13 cellular contexts compared by ENCODE assay signal in genomic region chr20:33648396-33649004, GRCh38. TPM values are rescaled to one million over a fixed set of nuclear protein-coding genes. Genes with fewer than 3 reads are reported as not detected.
DNase-seq lines count a peak whose midpoint lies in the region; ATAC-seq and TF ChIP-seq lines count a peak whose summit lies in the region.
"Had no signal": no experiment of that assay in that cellular context is flagged by ENCODE, and none has a peak within 500 bp of the region (broad histone marks: within the 10 kb centered on the region; RNA-seq: fewer than 3 reads in every experiment).

No MANE protein-coding gene starts in this region.

- WGBS in thyroid gland, 2 donors, result 70 to 76% methylated on average over 11 to 13 of the region's 14 CpGs

- peaks cover 9% of the 10 kb centered on the region for H3K36me3 Mint-ChIP-seq in activated CD4-positive, alpha-beta memory T cell treated with anti-CD3 and anti-CD28 coated beads for 36 hours
- peaks cover 22% of the 10 kb centered on the region for H3K36me3 Mint-ChIP-seq in activated CD4-positive, alpha-beta memory T cell treated with anti-CD3 and anti-CD28 coated beads, Interleukin-2, amount 10 ng/mL, durations not matched to agents 7 days and 5 days (ENCODE audit: low read depth)
- H3K36me3 Mint-ChIP-seq in CD14-positive monocyte, result peaks cover 21 to 30% of the 10 kb centered on the region in 2 donors
- peaks cover 0 to 16% (median 6%) of the 10 kb centered on the region in 5 donors for H3K36me3 Mint-ChIP-seq in naive thymus-derived CD4-positive, alpha-beta T cell

- no peak overlapping the region for H3K4me3 ChIP-seq in thyroid gland (replicated peaks in 1 of 3)
- no peak overlapping the region for H3K4me3 ChIP-seq in naive thymus-derived CD4-positive, alpha-beta T cell (ENCODE audit: low read length)

- ATAC-seq in left ventricle myocardium superior, result peak; percentile 4
- no peak for ATAC-seq in naive thymus-derived CD4-positive, alpha-beta T cell

- CTCF ChIA-PET in activated CD4-positive, alpha-beta memory T cell treated with anti-CD3 and anti-CD28 coated beads for 36 hours (lab: Charles Lee), result interaction anchor here (0.6 to 0.9 kb wide), 2 partner anchors 32 to 203 kb away, joined by 3 read pairs; no protein-coding TSS in a partner anchor
- CTCF ChIA-PET in activated CD4-positive, alpha-beta memory T cell treated with anti-CD3 and anti-CD28 coated beads, Interleukin-2, amount 10 ng/mL, durations not matched to agents 7 days and 5 days (lab: Charles Lee), result interaction anchor here (1.5 kb wide), 1 partner anchor 19 kb away, joined by 6 read pairs; no protein-coding TSS in a partner anchor
- CTCF ChIA-PET in naive thymus-derived CD4-positive, alpha-beta T cell (lab: Charles Lee), result interaction anchor here (0.6 to 1.1 kb wide), 3 partner anchors 17 to 263 kb away, joined by 3 to 6 read pairs (median 3); no protein-coding TSS in a partner anchor

- H3K27ac Mint-ChIP-seq in activated CD4-positive, alpha-beta memory T cell treated with anti-CD3 and anti-CD28 coated beads for 36 hours, result no peak overlapping the region
- no peak overlapping the region for H3K27ac Mint-ChIP-seq in activated CD4-positive, alpha-beta memory T cell treated with anti-CD3 and anti-CD28 coated beads, Interleukin-2, amount 10 ng/mL, durations not matched to agents 7 days and 5 days
- no peak overlapping the region for H3K27ac Mint-ChIP-seq in CD14-positive monocyte
- H3K27ac Mint-ChIP-seq in naive thymus-derived CD4-positive, alpha-beta T cell, result peak overlapping the region in 4 of 9 donors; percentile 1 to 56 (median 10)

- no peak for TF ChIP-seq POLR2A in thyroid gland (IDR thresholded peaks at IDR 0.05)

- POLR2A ChIA-PET in activated CD4-positive, alpha-beta memory T cell treated with anti-CD3 and anti-CD28 coated beads for 36 hours (lab: Charles Lee), result interaction anchor here (1.4 kb wide), 1 partner anchor 14 kb away, joined by 3 read pairs; the partner anchor contains the start of gene C20orf144
- POLR2A ChIA-PET in activated CD4-positive, alpha-beta memory T cell treated with anti-CD3 and anti-CD28 coated beads, Interleukin-2, amount 10 ng/mL, durations not matched to agents 7 days and 5 days (lab: Charles Lee), result interaction anchor here (1.1 to 4.5 kb wide), 6 partner anchors 15 to 189 kb away, joined by 3 to 26 read pairs (median 4); partner anchors contain the start of genes ACTL10, CBFA2T2 and ZNF341
- POLR2A ChIA-PET in naive thymus-derived CD4-positive, alpha-beta T cell (lab: Charles Lee), result interaction anchor here (0.6 kb wide), 1 partner anchor 32 kb away, joined by 3 read pairs; no protein-coding TSS in a partner anchor

- peaks cover 17% of the 10 kb centered on the region in 2 donors for H3K36me3 ChIP-seq in thyroid gland
- peaks cover 0 to 20% (median 0%) of the 10 kb centered on the region in 3 experiments for H3K36me3 ChIP-seq in naive thymus-derived CD4-positive, alpha-beta T cell (ENCODE audit: control insufficient read depth in 2 of 3, insufficient read depth in 3 of 3, low read length in 3 of 3)

- H3K27ac ChIP-seq in VCaP (peak overlapping the region; percentile 99), thyroid gland (peak overlapping the region in 2 of 3 donors; percentile 5 to 59)
- H3K27ac ChIP-seq in naive thymus-derived CD4-positive, alpha-beta T cell (ENCODE audit: low read depth, low read length), result no peak overlapping the region

- H3K9me3 Mint-ChIP-seq in activated CD4-positive, alpha-beta memory T cell treated with anti-CD3 and anti-CD28 coated beads for 36 hours, result no peaks in the 10 kb centered on the region
- no peaks in the 10 kb centered on the region for H3K9me3 Mint-ChIP-seq in activated CD4-positive, alpha-beta memory T cell treated with anti-CD3 and anti-CD28 coated beads, Interleukin-2, amount 10 ng/mL, durations not matched to agents 7 days and 5 days
- H3K9me3 Mint-ChIP-seq in CD14-positive monocyte, result no peaks in the 10 kb centered on the region
- H3K9me3 Mint-ChIP-seq in naive thymus-derived CD4-positive, alpha-beta T cell, result no peaks in the 10 kb centered on the region

- H3K27me3 ChIP-seq in thyroid gland, result no peaks in the 10 kb centered on the region
- H3K27me3 ChIP-seq in naive thymus-derived CD4-positive, alpha-beta T cell (ENCODE audit: control insufficient read depth in 2 of 2, insufficient read depth in 2 of 2, low read length in 2 of 2), result no peaks in the 10 kb centered on the region

- peak; percentile 29 for DNase-seq in activated CD4-positive, alpha-beta memory T cell treated with anti-CD3 and anti-CD28 coated beads for 36 hours
- no peak for DNase-seq in activated CD4-positive, alpha-beta memory T cell treated with anti-CD3 and anti-CD28 coated beads, Interleukin-2, amount 10 ng/mL, durations not matched to agents 7 days and 5 days
- DNase-seq in left ventricle myocardium superior, result no peak
- no peak for DNase-seq in thyroid gland
- no peak for DNase-seq in NCI-H146 treated with DMSO at 0.1 percent for 48 hours (lab: John Stamatoyannopoulos, UW; ENCODE audit: unreplicated experiment)
- no peak for DNase-seq in CD14-positive monocyte (ENCODE audit: low spot score)
- no peak for DNase-seq in naive thymus-derived CD4-positive, alpha-beta T cell
- DNase-seq: activated CD4-positive, CD25-positive, alpha-beta regulatory T cell treated with anti-CD3 and anti-CD28 coated beads, Interleukin-2, amount 50 U/mL, for 72 hours; EL had no signal

- H3K4me1 Mint-ChIP-seq in activated CD4-positive, alpha-beta memory T cell treated with anti-CD3 and anti-CD28 coated beads for 36 hours (ENCODE audit: low read depth), result peaks cover 49% of the 10 kb centered on the region
- peaks cover 61% of the 10 kb centered on the region for H3K4me1 Mint-ChIP-seq in activated CD4-positive, alpha-beta memory T cell treated with anti-CD3 and anti-CD28 coated beads, Interleukin-2, amount 10 ng/mL, durations not matched to agents 7 days and 5 days
- peaks cover 4% of the 10 kb centered on the region for H3K4me1 Mint-ChIP-seq in CD14-positive monocyte
- peaks cover 0 to 9% (median 5%) of the 10 kb centered on the region in 7 donors for H3K4me1 Mint-ChIP-seq in naive thymus-derived CD4-positive, alpha-beta T cell

- peaks cover 12 to 33% of the 10 kb centered on the region in 2 donors for H3K4me1 ChIP-seq in thyroid gland
- H3K4me1 ChIP-seq in naive thymus-derived CD4-positive, alpha-beta T cell (ENCODE audit: control insufficient read depth in 2 of 2, insufficient read depth in 2 of 2, low read length in 2 of 2), result peaks cover 0 to 14% of the 10 kb centered on the region in 2 donors

- TF ChIP-seq CTCF in VCaP (conservative IDR thresholded peaks at IDR 0.05) (no peak), thyroid gland (IDR thresholded peaks at IDR 0.05) (no peak), CD14-positive monocyte (IDR thresholded peaks at IDR 0.05) (no peak)

- H3K27me3 Mint-ChIP-seq in activated CD4-positive, alpha-beta memory T cell treated with anti-CD3 and anti-CD28 coated beads for 36 hours, result no peaks in the 10 kb centered on the region
- no peaks in the 10 kb centered on the region for H3K27me3 Mint-ChIP-seq in activated CD4-positive, alpha-beta memory T cell treated with anti-CD3 and anti-CD28 coated beads, Interleukin-2, amount 10 ng/mL, durations not matched to agents 7 days and 5 days
- H3K27me3 Mint-ChIP-seq in CD14-positive monocyte (ENCODE audit: low read depth in 3 of 3), result peaks cover 0 to 3% (median 2%) of the 10 kb centered on the region in 3 donors
- H3K27me3 Mint-ChIP-seq in naive thymus-derived CD4-positive, alpha-beta T cell, result no peaks in the 10 kb centered on the region

- H3K4me3 Mint-ChIP-seq in activated CD4-positive, alpha-beta memory T cell treated with anti-CD3 and anti-CD28 coated beads for 36 hours, result no peak overlapping the region
- no peak overlapping the region for H3K4me3 Mint-ChIP-seq in activated CD4-positive, alpha-beta memory T cell treated with anti-CD3 and anti-CD28 coated beads, Interleukin-2, amount 10 ng/mL, durations not matched to agents 7 days and 5 days
- no peak overlapping the region for H3K4me3 Mint-ChIP-seq in CD14-positive monocyte
- H3K4me3 Mint-ChIP-seq in naive thymus-derived CD4-positive, alpha-beta T cell, result no peak overlapping the region

- no peaks in the 10 kb centered on the region for H3K9me3 ChIP-seq in thyroid gland
- H3K9me3 ChIP-seq in naive thymus-derived CD4-positive, alpha-beta T cell (ENCODE audit: control insufficient read depth in 2 of 3, low read length in 3 of 3), result no peaks in the 10 kb centered on the region

- intact Hi-C loops in activated CD4-positive, alpha-beta memory T cell treated with anti-CD3 and anti-CD28 coated beads for 36 hours (cut with micrococcal nuclease), result no loop called here
- intact Hi-C loops in left ventricle myocardium superior (cut with micrococcal nuclease) (no loop called here), thyroid gland (cut with DNase I) (no loop called here), CD14-positive monocyte (cut with micrococcal nuclease) (no loop called here)
- intact Hi-C loops in naive thymus-derived CD4-positive, alpha-beta T cell (cut with micrococcal nuclease), result no loop called here

RNA-seq across cellular contexts. Expression of gene C20orf144, which starts 13.6 kb away (rescaled TPM):
- under 1 TPM; 0.26 to 0.31 TPM for total RNA-seq in activated CD4-positive, alpha-beta memory T cell treated with anti-CD3 and anti-CD28 coated beads for 36 hours
- total RNA-seq in activated CD4-positive, alpha-beta memory T cell treated with anti-CD3 and anti-CD28 coated beads, Interleukin-2, amount 10 ng/mL, durations not matched to agents 7 days and 5 days, result under 1 TPM; 0.30 to 0.33 TPM
- total RNA-seq in left ventricle myocardium superior, result not detected
- total RNA-seq in thyroid gland, result under 1 TPM in 1 of 4 donors, not detected in 3; 0.13 TPM
- polyA plus RNA-seq in CD14-positive monocyte, result not detected
- under 1 TPM in 4 of 5 experiments, not detected in 1; 0.17 to 0.79 (median 0.30) TPM for total RNA-seq in naive thymus-derived CD4-positive, alpha-beta T cell
- polyA plus RNA-seq in naive thymus-derived CD4-positive, alpha-beta T cell, result under 1 TPM in 1 of 2 donors, not detected in 1; 0.20 TPM
- total RNA-seq: sciatic nerve, SK-MEL-5, urinary bladder had no signal

RNA-seq across cellular contexts. Expression of gene ACTL10, which starts 18.2 kb away (rescaled TPM):
- total RNA-seq in activated CD4-positive, alpha-beta memory T cell treated with anti-CD3 and anti-CD28 coated beads for 36 hours, result 1 to 10 TPM; 1.8 to 2.3 TPM
- 1 to 10 TPM; 3.7 to 4.5 TPM for total RNA-seq in activated CD4-positive, alpha-beta memory T cell treated with anti-CD3 and anti-CD28 coated beads, Interleukin-2, amount 10 ng/mL, durations not matched to agents 7 days and 5 days
- 0.40 TPM for total RNA-seq in left ventricle myocardium superior
- total RNA-seq in thyroid gland, result 1 to 10 TPM; 2.1 to 3.9 (median 2.6) TPM
- polyA plus RNA-seq in CD14-positive monocyte, result 1 to 10 TPM; 1.1 to 1.2 TPM
- 1 to 10 TPM in 4 of 5 experiments, under 1 TPM in 1; 0.66 to 4.9 (median 3.2) TPM for total RNA-seq in naive thymus-derived CD4-positive, alpha-beta T cell
- polyA plus RNA-seq in naive thymus-derived CD4-positive, alpha-beta T cell, result 1 to 10 TPM; 2.0 to 4.4 TPM
- total RNA-seq: SK-MEL-5 had no signal

RNA-seq across cellular contexts. Expression of gene NECAB3, which starts 25.7 kb away (rescaled TPM):
- total RNA-seq in activated CD4-positive, alpha-beta memory T cell treated with anti-CD3 and anti-CD28 coated beads for 36 hours, result 10 to 100 TPM; 21.0 to 22.7 TPM
- total RNA-seq in activated CD4-positive, alpha-beta memory T cell treated with anti-CD3 and anti-CD28 coated beads, Interleukin-2, amount 10 ng/mL, durations not matched to agents 7 days and 5 days, result 10 to 100 TPM; 27.3 to 36.2 TPM
- 71.8 TPM for total RNA-seq in left ventricle myocardium superior
- 10 to 100 TPM; 65.2 to 99.8 (median 73.4) TPM for total RNA-seq in thyroid gland
- 1 to 10 TPM; 1.3 to 1.8 TPM for polyA plus RNA-seq in CD14-positive monocyte
- total RNA-seq in naive thymus-derived CD4-positive, alpha-beta T cell, result 10 to 100 TPM; 10.8 to 46.8 (median 16.3) TPM
- 1 to 10 TPM; 2.3 to 2.7 TPM for polyA plus RNA-seq in naive thymus-derived CD4-positive, alpha-beta T cell

RNA-seq across cellular contexts. Expression of gene E2F1, which starts 37.7 kb away (rescaled TPM):
- 10 to 100 TPM; 66.8 to 67.8 TPM for total RNA-seq in activated CD4-positive, alpha-beta memory T cell treated with anti-CD3 and anti-CD28 coated beads for 36 hours
- total RNA-seq in activated CD4-positive, alpha-beta memory T cell treated with anti-CD3 and anti-CD28 coated beads, Interleukin-2, amount 10 ng/mL, durations not matched to agents 7 days and 5 days, result 10 to 100 TPM; 60.0 to 61.7 TPM
- total RNA-seq in left ventricle myocardium superior (1.8 TPM), thyroid gland (under 1 TPM in 3 of 4 donors, not detected in 1; 0.42 to 0.89 (median 0.67) TPM)
- polyA plus RNA-seq in CD14-positive monocyte, result under 1 TPM in 1 of 2 donors, not detected in 1; 0.17 TPM
- 10 to 100 TPM in 1 of 5 experiments, 1 to 10 TPM in 3, under 1 TPM in 1; 0.98 to 61.6 (median 1.6) TPM for total RNA-seq in naive thymus-derived CD4-positive, alpha-beta T cell
- polyA plus RNA-seq in naive thymus-derived CD4-positive, alpha-beta T cell, result under 1 TPM in 1 of 2 donors, not detected in 1; 0.46 TPM
